15 cellular contexts compared by ENCODE assay signal in the genomic region with DNA sequence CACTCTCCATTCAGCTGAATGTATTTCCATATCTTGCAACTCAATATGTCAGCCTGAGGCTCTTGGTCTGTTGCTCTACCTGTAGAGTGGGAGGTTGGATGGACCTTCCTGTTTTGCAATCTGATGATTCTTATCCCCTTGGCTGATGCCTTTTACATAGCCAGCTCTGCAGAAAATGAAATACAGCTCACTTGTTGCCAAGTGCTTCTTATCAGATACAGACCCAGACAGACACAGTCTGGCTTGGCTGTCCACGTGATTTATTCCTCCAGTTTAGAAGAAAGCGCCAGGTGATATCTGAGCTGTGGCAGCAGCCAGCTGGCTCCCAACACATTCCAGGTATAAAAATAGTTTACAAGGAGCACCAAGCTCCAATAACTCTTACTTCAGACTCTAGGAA.
DNase-seq lines count a peak whose midpoint lies in the region; ATAC-seq and TF ChIP-seq lines count a peak whose summit lies in the region.
"Had no signal": no experiment of that assay in that cellular context is flagged by ENCODE, and none has a peak within 500 bp of the region (broad histone marks: within the 10 kb centered on the region; RNA-seq: fewer than 3 reads in every experiment).

No MANE protein-coding gene starts in this region.

- no peak overlapping the region for H3K4me3 Mint-ChIP-seq in activated CD4-positive, alpha-beta memory T cell treated with anti-CD3 and anti-CD28 coated beads, Interleukin-2, amount 10 ng/mL, durations not matched to agents 7 days and 5 days
- H3K4me3 Mint-ChIP-seq: activated CD8-positive, alpha-beta memory T cell treated with anti-CD3 and anti-CD28 coated beads, Interleukin-2, amount 10 ng/mL, durations not matched to agents 7 days and 5 days; activated naive CD4-positive, alpha-beta T cell treated with anti-CD3 and anti-CD28 coated beads, Interleukin-2, amount 10 ng/mL, durations not matched to agents 7 days and 5 days; neural crest cell had no signal

- ATAC-seq in HG03439 (IDR thresholded peaks at IDR 0.05; ENCODE audit: unreplicated experiment) = no peak
- ATAC-seq: activated CD8-positive, alpha-beta memory T cell treated with anti-CD3 and anti-CD28 coated beads, Interleukin-2, amount 10 ng/mL, durations not matched to agents 7 days and 5 days; GM12878 had no signal

- H3K27ac ChIP-seq in brain microvascular endothelial cell = no peak overlapping the region

- no peak overlapping the region for H3K4me3 ChIP-seq in BE2C (ENCODE audit: low read depth, low read length)
- H3K4me3 ChIP-seq in brain microvascular endothelial cell (ENCODE audit: low read depth, low read length) = no peak overlapping the region
- H3K4me3 ChIP-seq: GM12878 had no signal

- in situ Hi-C loops in brain microvascular endothelial cell (cut with HindIII; ENCODE audit: low pct_ligation_motif_present, low sequenced_read_pairs) = no loop called here

- no peaks in the 10 kb centered on the region for H3K27me3 Mint-ChIP-seq in activated CD4-positive, alpha-beta memory T cell treated with anti-CD3 and anti-CD28 coated beads, Interleukin-2, amount 10 ng/mL, durations not matched to agents 7 days and 5 days
- H3K27me3 Mint-ChIP-seq: activated CD8-positive, alpha-beta memory T cell treated with anti-CD3 and anti-CD28 coated beads, Interleukin-2, amount 10 ng/mL, durations not matched to agents 7 days and 5 days; activated naive CD4-positive, alpha-beta T cell treated with anti-CD3 and anti-CD28 coated beads, Interleukin-2, amount 10 ng/mL, durations not matched to agents 7 days and 5 days had no signal

- H3K36me3 ChIP-seq in BE2C = no peaks in the 10 kb centered on the region
- no peaks in the 10 kb centered on the region for H3K36me3 ChIP-seq in brain microvascular endothelial cell (replicated peaks)

- no peaks in the 10 kb centered on the region for H3K4me1 ChIP-seq in BE2C

- H3K9me3 ChIP-seq in BE2C = no peaks in the 10 kb centered on the region

- TF ChIP-seq CTCF in BE2C (IDR thresholded peaks at IDR 0.05; ENCODE audit: low read depth, low read length) (no peak), brain microvascular endothelial cell (IDR thresholded peaks at IDR 0.05; ENCODE audit: low read depth, low read length, missing control alignments) (no peak)

- CTCF ChIA-PET in activated CD4-positive, alpha-beta memory T cell treated with anti-CD3 and anti-CD28 coated beads, Interleukin-2, amount 10 ng/mL, durations not matched to agents 7 days and 5 days (lab: Charles Lee) = no interaction called here

- H3K27me3 ChIP-seq in BE2C (no peaks in the 10 kb centered on the region), brain microvascular endothelial cell (replicated peaks) (no peaks in the 10 kb centered on the region)

- DNase-seq in BE2C (peak; percentile 31), NCI-H2029 (lab: John Stamatoyannopoulos, UW) (peak; percentile 17), brain microvascular endothelial cell (peak; percentile 60), mucosa of gallbladder (ENCODE audit: low spot score) (peak; percentile 31), D341Med (ENCODE audit: low spot score) (no peak)
- DNase-seq in activated CD4-positive, alpha-beta memory T cell treated with anti-CD3 and anti-CD28 coated beads, Interleukin-2, amount 10 ng/mL, durations not matched to agents 7 days and 5 days = no peak
- DNase-seq in activated CD4-positive, alpha-beta T cell treated with anti-CD3 and anti-CD28 coated beads for 48 hours = no peak
- DNase-seq: activated CD8-positive, alpha-beta memory T cell treated with anti-CD3 and anti-CD28 coated beads, Interleukin-2, amount 10 ng/mL, durations not matched to agents 7 days and 5 days; activated naive CD4-positive, alpha-beta T cell treated with anti-CD3 and anti-CD28 coated beads, Interleukin-2, amount 10 ng/mL, durations not matched to agents 7 days and 5 days; DMS53; HCEC 1CT; NCI-H1694 treated with DMSO at 0.1 percent for 48 hours had no signal

- H3K36me3 Mint-ChIP-seq in activated CD4-positive, alpha-beta memory T cell treated with anti-CD3 and anti-CD28 coated beads, Interleukin-2, amount 10 ng/mL, durations not matched to agents 7 days and 5 days (ENCODE audit: low read depth) = no peaks in the 10 kb centered on the region
- H3K36me3 Mint-ChIP-seq: activated CD8-positive, alpha-beta memory T cell treated with anti-CD3 and anti-CD28 coated beads, Interleukin-2, amount 10 ng/mL, durations not matched to agents 7 days and 5 days; activated naive CD4-positive, alpha-beta T cell treated with anti-CD3 and anti-CD28 coated beads, Interleukin-2, amount 10 ng/mL, durations not matched to agents 7 days and 5 days had no signal

- POLR2A ChIA-PET in activated CD4-positive, alpha-beta memory T cell treated with anti-CD3 and anti-CD28 coated beads, Interleukin-2, amount 10 ng/mL, durations not matched to agents 7 days and 5 days (lab: Charles Lee) = no interaction called here

- H3K4me1 Mint-ChIP-seq in activated CD4-positive, alpha-beta memory T cell treated with anti-CD3 and anti-CD28 coated beads, Interleukin-2, amount 10 ng/mL, durations not matched to agents 7 days and 5 days = no peaks in the 10 kb centered on the region
- H3K4me1 Mint-ChIP-seq: activated CD8-positive, alpha-beta memory T cell treated with anti-CD3 and anti-CD28 coated beads, Interleukin-2, amount 10 ng/mL, durations not matched to agents 7 days and 5 days; activated naive CD4-positive, alpha-beta T cell treated with anti-CD3 and anti-CD28 coated beads, Interleukin-2, amount 10 ng/mL, durations not matched to agents 7 days and 5 days; neural crest cell had no signal

- H3K9me3 Mint-ChIP-seq in activated CD4-positive, alpha-beta memory T cell treated with anti-CD3 and anti-CD28 coated beads, Interleukin-2, amount 10 ng/mL, durations not matched to agents 7 days and 5 days = no peaks in the 10 kb centered on the region
- H3K9me3 Mint-ChIP-seq: activated naive CD4-positive, alpha-beta T cell treated with anti-CD3 and anti-CD28 coated beads, Interleukin-2, amount 10 ng/mL, durations not matched to agents 7 days and 5 days; neural crest cell had no signal

- H3K27ac Mint-ChIP-seq in activated CD4-positive, alpha-beta memory T cell treated with anti-CD3 and anti-CD28 coated beads, Interleukin-2, amount 10 ng/mL, durations not matched to agents 7 days and 5 days = no peak overlapping the region
- H3K27ac Mint-ChIP-seq: activated CD8-positive, alpha-beta memory T cell treated with anti-CD3 and anti-CD28 coated beads, Interleukin-2, amount 10 ng/mL, durations not matched to agents 7 days and 5 days; activated naive CD4-positive, alpha-beta T cell treated with anti-CD3 and anti-CD28 coated beads, Interleukin-2, amount 10 ng/mL, durations not matched to agents 7 days and 5 days had no signal

Comparison
In these comparisons a context has a peak if more than half of its experiments do, and no peak if none do; other contexts are left out.
1. DNase-seq: peak in BE2C (single experiment), NCI-H2029 (single experiment), brain microvascular endothelial cell (single experiment) and mucosa of gallbladder (single experiment); none in activated CD4-positive, alpha-beta memory T cell treated with anti-CD3 and anti-CD28 coated beads, Interleukin-2, amount 10 ng/mL, durations not matched to agents 7 days and 5 days (single experiment), D341Med (single experiment) and activated CD4-positive, alpha-beta T cell treated with anti-CD3 and anti-CD28 coated beads for 48 hours (single experiment).